ENCODE assay signal across 1 cellular context in genomic region chr17:73643846-73644144, GRCh38.
TF ChIP-seq lines count a peak whose summit lies in the region.

No MANE protein-coding gene starts in this region.

TF ChIP-seq in A549, 52 proteins besides CTCF, POLR2A, EP300 and RAD21 (continued from another document):
- TF ChIP-seq REST (IDR thresholded peaks at IDR 0.05) (no peak), E2F6 (IDR thresholded peaks at IDR 0.05; ENCODE audit: borderline replicate concordance, low read depth) (no peak), RCOR1 (IDR thresholded peaks at IDR 0.05; ENCODE audit: low read depth, low read length) (no peak), TFCP2L1 (CRISPR knock-in tag; IDR thresholded peaks at IDR 0.05) (no peak), CHD4 (IDR thresholded peaks at IDR 0.05; ENCODE audit: borderline replicate concordance) (no peak), CEBPB (IDR thresholded peaks at IDR 0.05) (no peak), NFE2L2 (conservative IDR thresholded peaks at IDR 0.05; ENCODE audit: low read length) (no peak), HOXB13 (CRISPR knock-in tag; IDR thresholded peaks at IDR 0.05; ENCODE audit: low read depth) (no peak)
